ENCODE assay signal across 16 cellular contexts in genomic region chr12:9759680-9760592, GRCh38. TPM values are rescaled to one million over a fixed set of nuclear protein-coding genes. Genes with fewer than 3 reads are reported as not detected.
DNase-seq lines count a peak whose midpoint lies in the region; ATAC-seq and TF ChIP-seq lines count a peak whose summit lies in the region.
"Had no signal": no experiment of that assay in that cellular context is flagged by ENCODE, and none has a peak within 500 bp of the region (broad histone marks: within the 10 kb centered on the region; RNA-seq: fewer than 3 reads in every experiment).

No MANE protein-coding gene starts in this region.

- ATAC-seq in T-cell (replicated peaks in 1 of 4): no peak
- ATAC-seq in GM19397 (IDR thresholded peaks at IDR 0.05; ENCODE audit: unreplicated experiment): no peak
- no peak for ATAC-seq in HG03520 (IDR thresholded peaks at IDR 0.05; ENCODE audit: unreplicated experiment)
- ATAC-seq: A549 had no signal

- POLR2A ChIA-PET in T-cell (lab: Charles Lee): interaction anchor here (0.6 to 4.1 kb wide), 41 partner anchors 7 to 454 kb away, joined by 3 to 112 read pairs (median 5); partner anchors contain the start of genes CLEC2B (in 1 of the 2), CLEC2D (in 1 of the 2) and GABARAPL1 (in 1 of the 2)

- TF ChIP-seq POLR2A in esophagus squamous epithelium (IDR thresholded peaks at IDR 0.05) (no peak), tibial nerve (IDR thresholded peaks at IDR 0.05) (no peak)

- peaks cover 61% of the 10 kb centered on the region for H3K36me3 Mint-ChIP-seq in activated T-cell treated with anti-CD3 and anti-CD28 coated beads, Interleukin-2, amount 50 U/mL, for 24 hours (ENCODE audit: low read depth)
- H3K36me3 Mint-ChIP-seq in T-cell: peaks cover 27% of the 10 kb centered on the region

- H3K27me3 ChIP-seq in esophagus squamous epithelium (no peaks in the 10 kb centered on the region), tibial nerve (no peaks in the 10 kb centered on the region)
- H3K27me3 ChIP-seq: brain microvascular endothelial cell had no signal

- peak overlapping the region; percentile 98 for H3K4me3 Mint-ChIP-seq in activated T-cell treated with anti-CD3 and anti-CD28 coated beads, Interleukin-2, amount 50 U/mL, for 24 hours
- H3K4me3 Mint-ChIP-seq in T-cell: peak overlapping the region; percentile 87 to 97 (median 93)

- TF ChIP-seq CTCF in esophagus squamous epithelium (IDR thresholded peaks at IDR 0.05) (no peak), tibial nerve (IDR thresholded peaks at IDR 0.05) (no peak)

- no peaks in the 10 kb centered on the region for H3K9me3 ChIP-seq in esophagus squamous epithelium
- no peaks in the 10 kb centered on the region for H3K9me3 ChIP-seq in tibial nerve
- H3K9me3 ChIP-seq: A549, tibial artery had no signal

- TF ChIP-seq EP300 in tibial nerve (IDR thresholded peaks at IDR 0.05): no peak

- peaks cover 51% of the 10 kb centered on the region for H3K4me1 Mint-ChIP-seq in activated T-cell treated with anti-CD3 and anti-CD28 coated beads, Interleukin-2, amount 50 U/mL, for 24 hours (ENCODE audit: low read depth)
- peaks cover 57 to 72% (median 63%) of the 10 kb centered on the region in 3 donors for H3K4me1 Mint-ChIP-seq in T-cell

- H3K36me3 ChIP-seq in esophagus squamous epithelium (no peaks in the 10 kb centered on the region), tibial nerve (no peaks in the 10 kb centered on the region)
- H3K36me3 ChIP-seq: brain microvascular endothelial cell, tibial artery had no signal

- intact Hi-C loops in esophagus squamous epithelium (cut with DNase I): no loop called here

- peaks cover 7% of the 10 kb centered on the region for H3K9me3 Mint-ChIP-seq in activated T-cell treated with anti-CD3 and anti-CD28 coated beads, Interleukin-2, amount 50 U/mL, for 24 hours
- peaks cover 0 to 3% (median 0%) of the 10 kb centered on the region in 3 donors for H3K9me3 Mint-ChIP-seq in T-cell

- peak overlapping the region; percentile 99 for H3K27ac Mint-ChIP-seq in activated T-cell treated with anti-CD3 and anti-CD28 coated beads, Interleukin-2, amount 50 U/mL, for 24 hours
- H3K27ac Mint-ChIP-seq in T-cell: peak overlapping the region; percentile 97 to 99

- H3K4me3 ChIP-seq in esophagus squamous epithelium (peak overlapping the region in 3 of 4 donors; percentile 12 to 50 (median 27)), tibial nerve (peak overlapping the region in 3 of 4 donors; percentile 3 to 40 (median 22))
- H3K4me3 ChIP-seq: A549, PC-9 had no signal

- CTCF ChIA-PET in T-cell (lab: Charles Lee): interaction anchor here (0.9 to 8.4 kb wide), 10 partner anchors 8 to 112 kb away, joined by 3 to 101 read pairs (median 13); no protein-coding TSS in a partner anchor

- no peaks in the 10 kb centered on the region for H3K27me3 Mint-ChIP-seq in activated T-cell treated with anti-CD3 and anti-CD28 coated beads, Interleukin-2, amount 50 U/mL, for 24 hours
- no peaks in the 10 kb centered on the region for H3K27me3 Mint-ChIP-seq in T-cell

- H3K27ac ChIP-seq in esophagus squamous epithelium: peak overlapping the region in 2 of 4 donors; percentile 49 to 72
- H3K27ac ChIP-seq in tibial nerve: peak overlapping the region in 2 of 4 donors; percentile 23 to 82
- H3K27ac ChIP-seq: A549, brain microvascular endothelial cell, PC-9, tibial artery had no signal

- 62 to 78% methylated on average over 3 of the region's 3 CpGs for WGBS in esophagus squamous epithelium, 2 donors
- 77 to 83% methylated on average over 3 of the region's 3 CpGs for WGBS in tibial nerve, 2 donors

- H3K4me1 ChIP-seq in esophagus squamous epithelium: no peaks in the 10 kb centered on the region
- no peaks in the 10 kb centered on the region for H3K4me1 ChIP-seq in tibial nerve
- H3K4me1 ChIP-seq: A549, tibial artery had no signal

- no peak for DNase-seq in activated T-cell treated with anti-CD3 and anti-CD28 coated beads, Interleukin-2, amount 50 U/mL, for 24 hours
- no peak for DNase-seq in activated T-cell treated with anti-CD3 and anti-CD28 coated beads, Interleukin-2, amount 50 U/mL, for 1 hour
- no peak for DNase-seq in T-cell
- no peak for DNase-seq in esophagus squamous epithelium (lab: John Stamatoyannopoulos, UW)
- DNase-seq in tibial nerve (ENCODE audit: low spot score in 2 of 2): no peak
- no peak for DNase-seq in NK-92 (lab: John Stamatoyannopoulos, UW; ENCODE audit: unreplicated experiment)
- DNase-seq: brain microvascular endothelial cell, DMS 273 treated with DMSO at 0.1 percent for 48 hours, midbrain, NCI-H2107, PC-9, tibial artery had no signal

RNA-seq across cellular contexts. Expression of gene CD69, which starts 0.8 kb away (rescaled TPM):
- total RNA-seq in T-cell (100 to 1,000 TPM in 2 of 5 donors, 10 to 100 TPM in 3; 36.7 to 746 (median 39.4) TPM), esophagus squamous epithelium (1 to 10 TPM in 3 of 4 donors, under 1 TPM in 1; 0.99 to 6.7 (median 2.7) TPM), tibial nerve (10 to 100 TPM in 1 of 4 donors, 1 to 10 TPM in 3; 4.2 to 13.5 (median 7.4) TPM)
- total RNA-seq: MCF 10A, PC-9 had no signal

RNA-seq across cellular contexts. Expression of gene CLECL1, which starts 27.0 kb away (rescaled TPM):
- total RNA-seq in T-cell: 1 to 10 TPM; 1.1 to 4.4 (median 2.9) TPM
- 1 to 10 TPM in 1 of 4 donors, not detected in 3; 1.1 TPM for total RNA-seq in esophagus squamous epithelium
- total RNA-seq in tibial nerve: not detected
- total RNA-seq: MCF 10A, PC-9 had no signal
